10 cellular contexts compared by ENCODE assay signal in genomic region chr6:29850011-29850553, GRCh38. TPM values are rescaled to one million over a fixed set of nuclear protein-coding genes. Genes with fewer than 3 reads are reported as not detected.
A peak's percentile ranks its signal among the peaks of the same experiment; 100 is the strongest.
DNase-seq lines count a peak whose midpoint lies in the region; ATAC-seq and TF ChIP-seq lines count a peak whose summit lies in the region.
"Had no signal": no experiment of that assay in that cellular context is flagged by ENCODE, and none has a peak within 500 bp of the region (broad histone marks: within the 10 kb centered on the region; RNA-seq: fewer than 3 reads in every experiment).

No MANE protein-coding gene starts in this region.

- POLR2A ChIA-PET in activated B cell treated with CpG ODN at 0.5 μM for 24 hours (lab: Charles Lee) = no interaction called here

- H3K4me3 Mint-ChIP-seq in activated B cell treated with CpG ODN at 0.5 μM for 24 hours = peak overlapping the region; percentile 57
- H3K4me3 Mint-ChIP-seq: HFFc6 had no signal

- intact Hi-C loops in activated B cell treated with CpG ODN at 0.5 μM for 24 hours (cut with micrococcal nuclease) (no loop called here), psoas muscle (cut with DNase I) (no loop called here)

- 6 to 13% (median 6%) methylated on average over 38 of the region's 38 CpGs for WGBS in psoas muscle, 3 donors

- no peak overlapping the region for H3K27ac ChIP-seq in psoas muscle
- H3K27ac ChIP-seq: tibial nerve had no signal

- ATAC-seq in activated B cell treated with CpG ODN at 0.5 μM for 24 hours (ENCODE audit: low read depth) (peak; percentile 44), esophagus mucosa (peak; percentile 54), psoas muscle (no peak), GM19397 (IDR thresholded peaks at IDR 0.05; ENCODE audit: unreplicated experiment) (no peak), GM18861 (IDR thresholded peaks at IDR 0.05; ENCODE audit: unreplicated experiment) (no peak)

- DNase-seq in ELF-1 (ENCODE audit: low read depth, low spot score) (peak; percentile 29), activated B cell treated with CpG ODN at 0.5 μM for 24 hours (no peak), psoas muscle (peak in 1 of 2 donors; percentile 21), GM13977 (ENCODE audit: low spot score) (no peak), NCI-H2107 treated with DMSO at 0.1 percent for 48 hours (lab: John Stamatoyannopoulos, UW; ENCODE audit: unreplicated experiment) (no peak)
- DNase-seq: HFFc6 had no signal

- peaks cover 2 to 34% (median 5%) of the 10 kb centered on the region in 3 donors for H3K27me3 ChIP-seq in psoas muscle (ENCODE audit: insufficient read depth in 3 of 3, low read length in 2 of 3)

- no peaks in the 10 kb centered on the region for H3K9me3 ChIP-seq in psoas muscle
- H3K9me3 ChIP-seq: tibial nerve had no signal

- H3K9me3 Mint-ChIP-seq in activated B cell treated with CpG ODN at 0.5 μM for 24 hours = peaks cover 3% of the 10 kb centered on the region
- H3K9me3 Mint-ChIP-seq: HFFc6 had no signal

- H3K4me3 ChIP-seq in psoas muscle = peak overlapping the region; percentile 36

- H3K36me3 Mint-ChIP-seq in activated B cell treated with CpG ODN at 0.5 μM for 24 hours (ENCODE audit: low read depth) = no peaks in the 10 kb centered on the region

- peaks cover 58% of the 10 kb centered on the region for H3K27me3 Mint-ChIP-seq in activated B cell treated with CpG ODN at 0.5 μM for 24 hours

- no peaks in the 10 kb centered on the region for H3K36me3 ChIP-seq in psoas muscle (ENCODE audit: insufficient read depth in 1 of 2, low read depth in 1 of 2)
- H3K36me3 ChIP-seq: tibial nerve had no signal

- TF ChIP-seq CTCF in activated B cell treated with CpG ODN at 0.5 μM for 24 hours (IDR thresholded peaks at IDR 0.05) = no peak
- TF ChIP-seq CTCF in psoas muscle (IDR thresholded peaks at IDR 0.05) = no peak
- TF ChIP-seq CTCF in GM13977 (IDR thresholded peaks at IDR 0.05; ENCODE audit: extremely low read depth, insufficient read depth, missing control alignments) = no peak

- in situ Hi-C loops in GM13977 (cut with MboI; ENCODE audit: low pct_unique_long_range_greater_than_20kb, low sequenced_read_pairs, unreplicated experiment) = no loop called here

- no peak overlapping the region for H3K27ac Mint-ChIP-seq in activated B cell treated with CpG ODN at 0.5 μM for 24 hours
- H3K27ac Mint-ChIP-seq: HFFc6 had no signal

- H3K4me1 ChIP-seq in psoas muscle = no peaks in the 10 kb centered on the region

- CTCF ChIA-PET in activated B cell treated with CpG ODN at 0.5 μM for 24 hours (lab: Charles Lee) = interaction anchor here (3.7 kb wide), 1 partner anchor 162 kb away, joined by 61 read pairs; no protein-coding TSS in a partner anchor

- H3K4me1 Mint-ChIP-seq in activated B cell treated with CpG ODN at 0.5 μM for 24 hours = peaks cover 8% of the 10 kb centered on the region

RNA-seq across cellular contexts. Expression of gene HLA-G, which starts 22.5 kb away (rescaled TPM):
- 5.4 and 8.5 TPM in 2 replicates for total RNA-seq in activated B cell treated with CpG ODN at 0.5 μM for 24 hours
- total RNA-seq in esophagus mucosa = 0.16 TPM
- total RNA-seq in psoas muscle = under 1 TPM in 2 of 4 donors, not detected in 2; 0.15 to 0.42 TPM
- polyA plus RNA-seq in psoas muscle = not detected
- total RNA-seq: tibial nerve had no signal

Comparison
In these comparisons a context has a peak if more than half of its experiments do, and no peak if none do; other contexts are left out.
1. ATAC-seq: peak in activated B cell treated with CpG ODN at 0.5 μM for 24 hours (single experiment) and esophagus mucosa (single experiment); none in psoas muscle (0 of 4), GM19397 (single experiment) and GM18861 (single experiment).